Comparison of ENCODE assay signal across 31 cellular contexts in the genomic region with DNA sequence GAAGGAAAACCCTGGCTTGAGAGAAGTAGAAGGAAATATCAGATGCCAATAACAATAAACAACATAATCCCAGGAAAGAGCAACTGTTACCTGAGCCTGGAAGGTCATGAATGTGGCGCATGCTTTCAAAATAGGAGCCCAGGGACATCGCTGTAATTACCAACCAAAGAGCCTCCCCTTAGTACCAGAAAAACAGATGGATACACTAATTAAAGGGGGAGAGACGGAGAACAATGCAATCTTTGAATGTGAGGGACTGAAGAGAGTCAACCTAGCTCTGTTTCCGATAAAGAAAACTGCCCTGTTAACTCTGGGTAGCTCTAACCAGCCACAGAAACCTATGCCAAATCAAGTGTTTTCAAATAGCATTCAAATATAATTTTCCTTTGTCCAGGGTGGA.
DNase-seq lines count a peak whose midpoint lies in the region; ATAC-seq lines count a peak whose summit lies in the region.
"Had no signal": no experiment of that assay in that cellular context is flagged by ENCODE, and none has a peak within 500 bp of the region (broad histone marks: within the 10 kb centered on the region; RNA-seq: fewer than 3 reads in every experiment).

No MANE protein-coding gene starts in this region.

- H3K4me1 ChIP-seq in effector memory CD4-positive, alpha-beta T cell (ENCODE audit: control insufficient read depth, insufficient read depth, low read length, poor library complexity, severe bottlenecking), result no peaks in the 10 kb centered on the region
- H3K4me1 ChIP-seq: colonic mucosa, thyroid gland had no signal

- peak overlapping the region; percentile 69 for H3K27ac Mint-ChIP-seq in stimulated activated effector memory CD8-positive, alpha-beta T cell treated with anti-CD3 and anti-CD28 coated beads, Interleukin-12 subunit alpha, Interleukin-12 subunit beta, amount 100 ng/mL, for 72 hours
- H3K27ac Mint-ChIP-seq: activated CD4-positive, alpha-beta memory T cell treated with anti-CD3 and anti-CD28 coated beads for 36 hours; activated T-helper 1 cell treated with anti-CD3 and anti-CD28 coated beads, Interleukin-12 subunit alpha, Interleukin-12 subunit beta, Interleukin-2, Interleukin-4 antibody, amounts not matched to agents 30 ng/mL and 10 ng/mL and 1 ng/mL, durations not matched to agents 14 hours and 24 hours and 36 hours; CD4-positive, alpha-beta T cell; T-helper 17 cell had no signal

- no peaks in the 10 kb centered on the region for H3K4me1 Mint-ChIP-seq in stimulated activated effector memory CD8-positive, alpha-beta T cell treated with anti-CD3 and anti-CD28 coated beads, Interleukin-12 subunit alpha, Interleukin-12 subunit beta, amount 100 ng/mL, for 72 hours
- H3K4me1 Mint-ChIP-seq: T-helper 17 cell had no signal

- no peaks in the 10 kb centered on the region for H3K9me3 Mint-ChIP-seq in stimulated activated effector memory CD8-positive, alpha-beta T cell treated with anti-CD3 and anti-CD28 coated beads, Interleukin-12 subunit alpha, Interleukin-12 subunit beta, amount 100 ng/mL, for 72 hours
- H3K9me3 Mint-ChIP-seq: activated CD4-positive, alpha-beta memory T cell treated with anti-CD3 and anti-CD28 coated beads for 36 hours; activated T-helper 1 cell treated with anti-CD3 and anti-CD28 coated beads, Interleukin-12 subunit alpha, Interleukin-12 subunit beta, Interleukin-2, Interleukin-4 antibody, amounts not matched to agents 30 ng/mL and 10 ng/mL and 1 ng/mL, durations not matched to agents 14 hours and 24 hours and 36 hours; CD4-positive, alpha-beta T cell had no signal

- H3K4me3 Mint-ChIP-seq in stimulated activated effector memory CD8-positive, alpha-beta T cell treated with anti-CD3 and anti-CD28 coated beads, Interleukin-12 subunit alpha, Interleukin-12 subunit beta, amount 100 ng/mL, for 72 hours, result no peak overlapping the region
- H3K4me3 Mint-ChIP-seq: activated CD4-positive, alpha-beta memory T cell treated with anti-CD3 and anti-CD28 coated beads for 36 hours; activated T-helper 1 cell treated with anti-CD3 and anti-CD28 coated beads, Interleukin-12 subunit alpha, Interleukin-12 subunit beta, Interleukin-2, Interleukin-4 antibody, amounts not matched to agents 30 ng/mL and 10 ng/mL and 1 ng/mL, durations not matched to agents 14 hours and 24 hours and 36 hours; CD4-positive, alpha-beta T cell; T-helper 17 cell had no signal

- no peaks in the 10 kb centered on the region for H3K36me3 Mint-ChIP-seq in stimulated activated effector memory CD8-positive, alpha-beta T cell treated with anti-CD3 and anti-CD28 coated beads, Interleukin-12 subunit alpha, Interleukin-12 subunit beta, amount 100 ng/mL, for 72 hours
- H3K36me3 Mint-ChIP-seq: activated CD4-positive, alpha-beta memory T cell treated with anti-CD3 and anti-CD28 coated beads for 36 hours had no signal

- no peaks in the 10 kb centered on the region for H3K9me3 ChIP-seq in effector memory CD4-positive, alpha-beta T cell (ENCODE audit: control insufficient read depth, low read length)
- H3K9me3 ChIP-seq: colonic mucosa, neutrophil, psoas muscle, thyroid gland had no signal

- H3K27me3 ChIP-seq in effector memory CD4-positive, alpha-beta T cell (replicated peaks; ENCODE audit: control insufficient read depth, insufficient read depth, low read length, poor library complexity, severe bottlenecking), result no peaks in the 10 kb centered on the region
- H3K27me3 ChIP-seq: colonic mucosa, neutrophil, thyroid gland had no signal

- no peak for ATAC-seq in stimulated activated effector memory CD8-positive, alpha-beta T cell treated with anti-CD3 and anti-CD28 coated beads, Interleukin-12 subunit alpha, Interleukin-12 subunit beta, amount 100 ng/mL, for 72 hours
- ATAC-seq: left lobe of liver; psoas muscle; stimulated activated naive CD8-positive, alpha-beta T cell treated with anti-CD3 and anti-CD28 coated beads, Interleukin-15, Interleukin-2, amounts not matched to agents 100 U/mL and 50 U/mL, for 24 hours; T-helper 17 cell had no signal

- H3K36me3 ChIP-seq in effector memory CD4-positive, alpha-beta T cell (ENCODE audit: control insufficient read depth, insufficient read depth, low read length), result no peaks in the 10 kb centered on the region
- H3K36me3 ChIP-seq: colonic mucosa, neutrophil, thyroid gland had no signal

- DNase-seq in NCI-H2107 treated with DMSO at 0.1 percent for 48 hours (lab: John Stamatoyannopoulos, UW; ENCODE audit: unreplicated experiment), result peak; percentile 32
- DNase-seq in NCI-H2107 (lab: John Stamatoyannopoulos, UW), result no peak
- DNase-seq in NCI-H82 (lab: John Stamatoyannopoulos, UW), result peak; percentile 16
- peak; percentile 7 for DNase-seq in fibroblast of peridontal ligament (ENCODE audit: extremely low read depth)
- DNase-seq in stimulated activated effector memory CD8-positive, alpha-beta T cell treated with anti-CD3 and anti-CD28 coated beads, Interleukin-12 subunit alpha, Interleukin-12 subunit beta, amount 100 ng/mL, for 72 hours (ENCODE audit: low spot score in 2 of 2), result no peak
- no peak for DNase-seq in COLO668 (lab: John Stamatoyannopoulos, UW; ENCODE audit: unreplicated experiment)
- no peak for DNase-seq in effector memory CD4-positive, alpha-beta T cell
- DNase-seq in NCI-H187 treated with DMSO at 0.1 percent for 48 hours (lab: John Stamatoyannopoulos, UW), result no peak
- DNase-seq: activated CD4-positive, alpha-beta memory T cell treated with anti-CD3 and anti-CD28 coated beads for 36 hours; activated CD4-positive, CD25-positive, alpha-beta regulatory T cell treated with anti-CD3 and anti-CD28 coated beads, Interleukin-2, amount 50 U/mL, for 72 hours; activated CD8-positive, alpha-beta memory T cell treated with anti-CD3 and anti-CD28 coated beads, Interleukin-2, amount 50 U/mL, for 4 hours; activated naive CD4-positive, alpha-beta T cell treated with anti-CD3 and anti-CD28 coated beads, Interleukin-2, amount 50 U/mL, for 16 hours; AML-193; amniotic stem cell; CD4-positive, alpha-beta T cell; colonic mucosa; GOT3; Karpas-422; mesenchymal stem cell; NCI-H1930; NCI-H526 treated with DMSO at 0.1 percent for 48 hours; psoas muscle; RPMI8226; stimulated activated naive CD8-positive, alpha-beta T cell treated with anti-CD3 and anti-CD28 coated beads, Interleukin-15, Interleukin-2, amounts not matched to agents 100 U/mL and 50 U/mL, for 24 hours; T-helper 17 cell; thyroid gland had no signal

- H3K4me3 ChIP-seq in effector memory CD4-positive, alpha-beta T cell (ENCODE audit: insufficient read depth, low read depth, low read length, poor library complexity, severe bottlenecking), result no peak overlapping the region
- H3K4me3 ChIP-seq: colonic mucosa, psoas muscle, SK-N-MC, thyroid gland had no signal

- H3K27ac ChIP-seq in effector memory CD4-positive, alpha-beta T cell (ENCODE audit: insufficient read depth, low read length, poor library complexity, severe bottlenecking), result no peak overlapping the region
- H3K27ac ChIP-seq: colonic mucosa, HL-60, neutrophil, psoas muscle, SK-N-MC, thyroid gland had no signal

Comparison
In these comparisons a context has a peak if more than half of its experiments do, and no peak if none do; other contexts are left out.
1. DNase-seq: peak in NCI-H2107 treated with DMSO at 0.1 percent for 48 hours (single experiment), NCI-H82 (single experiment) and fibroblast of peridontal ligament (single experiment); none in NCI-H2107 (single experiment), stimulated activated effector memory CD8-positive, alpha-beta T cell treated with anti-CD3 and anti-CD28 coated beads, Interleukin-12 subunit alpha, Interleukin-12 subunit beta, amount 100 ng/mL, for 72 hours (0 of 2), COLO668 (single experiment), effector memory CD4-positive, alpha-beta T cell (0 of 3) and NCI-H187 treated with DMSO at 0.1 percent for 48 hours (single experiment).